ENCODE assay signal across 9 cellular contexts in genomic region chr18:3151379-3152264, GRCh38.
DNase-seq lines count a peak whose midpoint lies in the region; ATAC-seq and TF ChIP-seq lines count a peak whose summit lies in the region.
"Had no signal": no experiment of that assay in that cellular context is flagged by ENCODE, and none has a peak within 500 bp of the region (broad histone marks: within the 10 kb centered on the region; RNA-seq: fewer than 3 reads in every experiment).

No MANE protein-coding gene starts in this region.

- peak overlapping the region in 1 of 2 donors; percentile 49 for H3K9ac ChIP-seq in mucosa of rectum (ENCODE audit: low read depth in 1 of 2, low read length in 2 of 2)

- H3K4me1 ChIP-seq in mucosa of rectum (ENCODE audit: control insufficient read depth in 2 of 2, insufficient read depth in 2 of 2, low read length in 2 of 2) (peaks cover 2 to 4% of the 10 kb centered on the region in 2 donors), aorta (ENCODE audit: control insufficient read depth in 1 of 2, insufficient read depth in 2 of 2, low read length in 2 of 2) (no peaks in the 10 kb centered on the region)

- H3K4me3 ChIP-seq in coronary artery (no peak overlapping the region), mucosa of rectum (ENCODE audit: low read length in 2 of 2) (peak overlapping the region; percentile 50 to 65), aorta (ENCODE audit: low read length in 2 of 2) (no peak overlapping the region)

- H3K27me3 ChIP-seq in mucosa of rectum (ENCODE audit: control insufficient read depth in 2 of 2, insufficient read depth in 2 of 2, low read length in 2 of 2) (no peaks in the 10 kb centered on the region), aorta (ENCODE audit: control insufficient read depth in 1 of 2, insufficient read depth in 2 of 2, low read length in 1 of 2) (no peaks in the 10 kb centered on the region)

- no peak overlapping the region for H3K27ac ChIP-seq in coronary artery
- no peak overlapping the region for H3K27ac ChIP-seq in mucosa of rectum (ENCODE audit: low read depth in 2 of 2, low read length in 2 of 2)
- no peak overlapping the region for H3K27ac ChIP-seq in aorta (ENCODE audit: low read depth in 1 of 2, low read length in 2 of 2)
- H3K27ac ChIP-seq: epithelial cell of prostate had no signal

- 59 to 62% methylated on average over 18 of the region's 18 CpGs for WGBS in aorta, 2 donors

- peak; percentile 74 for TF ChIP-seq CTCF in coronary artery (IDR thresholded peaks at IDR 0.05)

- intact Hi-C loops in aorta (cut with DNase I): loop anchor here (2.0 to 5.0 kb wide), 2 partner anchors 91 to 95 kb away; partner anchors contain the start of gene MYL12A (in 1 of the 2)

- DNase-seq in AML-193 (lab: John Stamatoyannopoulos, UW) (peak; percentile 54 to 58), GM19240 (ENCODE audit: insufficient read length, low spot score) (peak; percentile 7), NCI-H69 (lab: John Stamatoyannopoulos, UW) (peak; percentile 72), coronary artery (ENCODE audit: low spot score) (no peak), aorta (no peak)
- DNase-seq in effector CD4-positive, alpha-beta T cell: no peak

- H3K36me3 ChIP-seq in mucosa of rectum (ENCODE audit: control insufficient read depth in 2 of 2, insufficient read depth in 2 of 2, low read length in 2 of 2) (no peaks in the 10 kb centered on the region), aorta (ENCODE audit: control insufficient read depth in 1 of 2, insufficient read depth in 2 of 2, low read length in 1 of 2) (no peaks in the 10 kb centered on the region)

- ATAC-seq in HG03439 (IDR thresholded peaks at IDR 0.05; ENCODE audit: unreplicated experiment) (no peak), aorta (ENCODE audit: low FRiP score) (no peak)

- no peaks in the 10 kb centered on the region for H3K9me3 ChIP-seq in mucosa of rectum (ENCODE audit: control insufficient read depth in 2 of 2, low read length in 2 of 2)
- H3K9me3 ChIP-seq in aorta (ENCODE audit: control insufficient read depth, low read length): no peaks in the 10 kb centered on the region

Comparison
In these comparisons a context has a peak if more than half of its experiments do, and no peak if none do; other contexts are left out.
1. DNase-seq: peak in AML-193 (2 of 2), GM19240 (single experiment) and NCI-H69 (single experiment); none in coronary artery (single experiment), aorta (0 of 2) and effector CD4-positive, alpha-beta T cell (single experiment).
2. H3K4me3 ChIP-seq: peak in mucosa of rectum (2 of 2); none in coronary artery (single experiment) and aorta (0 of 2).